1 cellular context compared by ENCODE assay signal in genomic region chr11:92224394-92225205, GRCh38.
A peak's percentile ranks its signal among the peaks of the same experiment; 100 is the strongest.
TF ChIP-seq lines count a peak whose summit lies in the region.

Gene FAT3 (plus strand): TSS chr11:92224818. CDS start chr11:92352113, 127,295 bp downstream.

TF ChIP-seq in K562, 482 proteins besides CTCF, POLR2A, EP300 and RAD21:
- TF ChIP-seq KLF10 (CRISPR knock-in tag; IDR thresholded peaks at IDR 0.05) (no peak), ZBTB33 (CRISPR knock-in tag; IDR thresholded peaks at IDR 0.05) (peak; percentile 28; the same call in 1 of the 2 replicates), PHF21A (IDR thresholded peaks at IDR 0.05; ENCODE audit: borderline replicate concordance, low read depth) (no peak), POLR2AphosphoS2 (IDR thresholded peaks at IDR 0.05; ENCODE audit: low read length) (no peak), RFX5 (IDR thresholded peaks at IDR 0.05; ENCODE audit: low read depth, low read length) (no peak)
TF ChIP-seq in K562: peak in this region for 1.
